In genomic region chr4:15928883-15929282, GRCh38 we compare ENCODE assay signal across 30 cellular contexts. TPM values are rescaled to one million over a fixed set of nuclear protein-coding genes. Genes with fewer than 3 reads are reported as not detected.
"Had no signal": no experiment of that assay in that cellular context is flagged by ENCODE, and none has a peak within 500 bp of the region (broad histone marks: within the 10 kb centered on the region; RNA-seq: fewer than 3 reads in every experiment).

No MANE protein-coding gene starts in this region.

- H3K9me3 Mint-ChIP-seq: activated B cell treated with CpG ODN at 0.5 μM for 24 hours; activated naive CD4-positive, alpha-beta T cell treated with anti-CD3 and anti-CD28 coated beads for 36 hours; activated T-cell treated with anti-CD3 and anti-CD28 coated beads, Interleukin-2, amount 50 U/mL, for 24 hours had no signal

- H3K9me3 ChIP-seq: adrenal gland, SJSA1 had no signal

- H3K4me1 ChIP-seq: adrenal gland, SJSA1 had no signal

- H3K36me3 ChIP-seq: adrenal gland, SJSA1 had no signal

- H3K27ac Mint-ChIP-seq: activated B cell treated with CpG ODN at 0.5 μM for 24 hours; activated naive CD4-positive, alpha-beta T cell treated with anti-CD3 and anti-CD28 coated beads for 36 hours; activated naive CD8-positive, alpha-beta T cell; activated T-cell treated with anti-CD3 and anti-CD28 coated beads, Interleukin-2, amount 50 U/mL, for 24 hours had no signal

- H3K36me3 Mint-ChIP-seq: activated naive CD8-positive, alpha-beta T cell had no signal

- H3K4me3 ChIP-seq: adrenal gland, K562, SJSA1 had no signal

- H3K4me3 Mint-ChIP-seq: activated B cell treated with CpG ODN at 0.5 μM for 24 hours; activated naive CD4-positive, alpha-beta T cell treated with anti-CD3 and anti-CD28 coated beads for 36 hours; activated naive CD8-positive, alpha-beta T cell; activated T-cell treated with anti-CD3 and anti-CD28 coated beads, Interleukin-2, amount 50 U/mL, for 24 hours had no signal

- H3K27me3 ChIP-seq: adrenal gland, SJSA1 had no signal

- ATAC-seq: K562, Panc1, SK-N-SH treated with all-trans-retinoic acid at 6 μM for 48 hours had no signal

- DNase-seq: activated B cell treated with CpG ODN at 0.5 μM for 24 hours; activated CD4-positive, alpha-beta T cell treated with anti-CD3 and anti-CD28 coated beads, Interleukin-2, amount 50 U/mL, for 48 hours; activated CD8-positive, alpha-beta memory T cell treated with anti-CD3 and anti-CD28 coated beads, Interleukin-2, amount 50 U/mL, for 48 hours; activated gamma-delta T cell; activated naive CD4-positive, alpha-beta T cell treated with anti-CD3 and anti-CD28 coated beads for 36 hours; activated T-cell treated with anti-CD3 and anti-CD28 coated beads, Interleukin-2, amount 50 U/mL, for 24 hours; adrenal gland; anterior cingulate cortex; cerebellar nuclear complex; Karpas-422; MM.1S; NCI-H1105; NCI-H1436; NCI-H1694 treated with DMSO at 0.1 percent for 48 hours; NCI-H2029 treated with DMSO at 0.1 percent for 48 hours; NCI-H345; NCI-H510A; NCI-H526 treated with DMSO at 0.1 percent for 48 hours; NCI-H82; RPMI8226; SHP77; SW 1271 had no signal

- H3K27ac ChIP-seq: adrenal gland, SJSA1 had no signal

RNA-seq across cellular contexts. Expression of gene FGFBP1, which starts 9.7 kb away (rescaled TPM):
- total RNA-seq: activated B cell treated with CpG ODN at 0.5 μM for 24 hours; activated naive CD4-positive, alpha-beta T cell treated with anti-CD3 and anti-CD28 coated beads for 36 hours; adrenal gland; cardiac septum; K562; OCI-LY7; SJSA1; T-helper 1 cell treated with Interleukin-12 subunit alpha and Interleukin-12 subunit beta and Interleukin-4 antibody, amounts not matched to agents 30 ng/mL and 1 ng/mL, for 36 hours had no signal

RNA-seq across cellular contexts. Expression of gene FGFBP2, which starts 34.1 kb away (rescaled TPM):
- total RNA-seq: activated naive CD4-positive, alpha-beta T cell treated with anti-CD3 and anti-CD28 coated beads for 36 hours; K562; OCI-LY7; SJSA1 had no signal
